In genomic region chr22:17946691-17947367, GRCh38 we compare ENCODE assay signal across 2 cellular contexts.
TF ChIP-seq lines count a peak whose summit lies in the region.

No MANE protein-coding gene starts in this region.

TF ChIP-seq in GM23338, 12 proteins besides CTCF, POLR2A, EP300 and RAD21:
- TF ChIP-seq EZH2phosphoT487 (IDR thresholded peaks at IDR 0.05; ENCODE audit: unreplicated experiment) (no peak), ZNF462 (CRISPR knock-in tag; IDR thresholded peaks at IDR 0.05) (no peak), REST (IDR thresholded peaks at IDR 0.05; ENCODE audit: unreplicated experiment) (no peak), ETS1 (IDR thresholded peaks at IDR 0.05) (no peak), POLR2AphosphoS5 (IDR thresholded peaks at IDR 0.05; ENCODE audit: low read depth) (no peak), CREB1 (CRISPR knock-in tag; IDR thresholded peaks at IDR 0.05; ENCODE audit: low read depth) (no peak), ZNF114 (CRISPR knock-in tag; IDR thresholded peaks at IDR 0.05) (no peak)

TF ChIP-seq in H1, 55 proteins besides CTCF, POLR2A, EP300 and RAD21:
- no peak for TF ChIP-seq EGR1 (IDR thresholded peaks at IDR 0.05; ENCODE audit: borderline replicate concordance, low read depth, low read length)
- no peak for TF ChIP-seq CBX8 (IDR thresholded peaks at IDR 0.05; ENCODE audit: borderline replicate concordance, low read depth, low read length)
- no peak for TF ChIP-seq SAP30 (IDR thresholded peaks at IDR 0.05; ENCODE audit: insufficient read depth, insufficient replicate concordance, low read length)
- no peak for TF ChIP-seq GABPA (IDR thresholded peaks at IDR 0.05; ENCODE audit: borderline replicate concordance, insufficient read depth, low read length)
- TF ChIP-seq NRF1 (IDR thresholded peaks at IDR 0.05; ENCODE audit: low read depth, low read length): no peak
- TF ChIP-seq SRF (IDR thresholded peaks at IDR 0.05; ENCODE audit: low read depth, low read length): no peak
- no peak for TF ChIP-seq ATF2 (IDR thresholded peaks at IDR 0.05; ENCODE audit: low read length)
- no peak for TF ChIP-seq KDM5A (IDR thresholded peaks at IDR 0.05; ENCODE audit: low read length)
- TF ChIP-seq CHD2 (IDR thresholded peaks at IDR 0.05; ENCODE audit: low read length): no peak
- no peak for TF ChIP-seq KDM1A (IDR thresholded peaks at IDR 0.05; ENCODE audit: borderline replicate concordance, low read length)
- TF ChIP-seq SIN3A (conservative IDR thresholded peaks at IDR 0.05 in 1 of 2, IDR thresholded peaks at IDR 0.05 in 1 of 2; ENCODE audit: low read depth in 1 of 2, low read length in 2 of 2): no peak
